10 cellular contexts compared by ENCODE assay signal in genomic region chr5:107501965-107502691, GRCh38.
A peak's percentile ranks its signal among the peaks of the same experiment; 100 is the strongest.
DNase-seq lines count a peak whose midpoint lies in the region; ATAC-seq, FAIRE-seq and TF ChIP-seq lines count a peak whose summit lies in the region.
"Had no signal": no experiment of that assay in that cellular context is flagged by ENCODE, and none has a peak within 500 bp of the region (broad histone marks: within the 10 kb centered on the region; RNA-seq: fewer than 3 reads in every experiment).

No MANE protein-coding gene starts in this region.

- H3K36me3 ChIP-seq in bronchial epithelial cell (ENCODE audit: control insufficient read depth, insufficient read depth, low read length) = no peaks in the 10 kb centered on the region
- H3K36me3 ChIP-seq in naive thymus-derived CD4-positive, alpha-beta T cell (ENCODE audit: control insufficient read depth in 2 of 3, insufficient read depth in 3 of 3, low read length in 3 of 3) = no peaks in the 10 kb centered on the region
- H3K36me3 ChIP-seq: esophagus squamous epithelium had no signal

- H3K4me1 Mint-ChIP-seq in naive thymus-derived CD4-positive, alpha-beta T cell = peaks cover 0 to 10% (median 2%) of the 10 kb centered on the region in 7 donors
- H3K4me1 Mint-ChIP-seq in progenitor cell of endocrine pancreas (ENCODE audit: low read depth) = peaks cover 21% of the 10 kb centered on the region
- H3K4me1 Mint-ChIP-seq: IgD-negative memory B cell, memory B cell had no signal

- no peak overlapping the region for H3K27ac ChIP-seq in naive thymus-derived CD4-positive, alpha-beta T cell (ENCODE audit: low read depth, low read length)
- H3K27ac ChIP-seq: esophagus squamous epithelium had no signal

- no peaks in the 10 kb centered on the region for H3K27me3 ChIP-seq in bronchial epithelial cell (ENCODE audit: control insufficient read depth, insufficient read depth, low read length)
- no peaks in the 10 kb centered on the region for H3K27me3 ChIP-seq in naive thymus-derived CD4-positive, alpha-beta T cell (ENCODE audit: control insufficient read depth in 2 of 2, insufficient read depth in 2 of 2, low read length in 2 of 2)
- H3K27me3 ChIP-seq: esophagus squamous epithelium had no signal

- no peak overlapping the region for H3K4me3 ChIP-seq in bronchial epithelial cell (ENCODE audit: low read depth, low read length)
- no peak overlapping the region for H3K4me3 ChIP-seq in naive thymus-derived CD4-positive, alpha-beta T cell (ENCODE audit: low read length)
- H3K4me3 ChIP-seq: esophagus squamous epithelium had no signal

- POLR2A ChIA-PET in naive thymus-derived CD4-positive, alpha-beta T cell (lab: Charles Lee) = no interaction called here

- intact Hi-C loops in naive thymus-derived CD4-positive, alpha-beta T cell (cut with micrococcal nuclease) = loop anchor here in 1 of 2 donors (2.0 kb wide), 1 partner anchor 15 kb away; no protein-coding TSS in a partner anchor

- peak overlapping the region in 1 of 10 donors; percentile 1 for H3K4me3 Mint-ChIP-seq in naive thymus-derived CD4-positive, alpha-beta T cell
- no peak overlapping the region for H3K4me3 Mint-ChIP-seq in progenitor cell of endocrine pancreas (ENCODE audit: low read depth)
- H3K4me3 Mint-ChIP-seq: IgD-negative memory B cell, memory B cell had no signal

- no peaks in the 10 kb centered on the region for H3K36me3 Mint-ChIP-seq in naive thymus-derived CD4-positive, alpha-beta T cell
- no peaks in the 10 kb centered on the region for H3K36me3 Mint-ChIP-seq in progenitor cell of endocrine pancreas (ENCODE audit: insufficient read depth)
- H3K36me3 Mint-ChIP-seq: IgD-negative memory B cell, memory B cell had no signal

- peak; percentile 45 for ATAC-seq in naive thymus-derived CD4-positive, alpha-beta T cell
- ATAC-seq in HG03159 (IDR thresholded peaks at IDR 0.05; ENCODE audit: unreplicated experiment) = no peak

- H3K9me3 ChIP-seq in naive thymus-derived CD4-positive, alpha-beta T cell (ENCODE audit: control insufficient read depth in 2 of 3, low read length in 3 of 3) = no peaks in the 10 kb centered on the region
- H3K9me3 ChIP-seq: esophagus squamous epithelium had no signal

- H3K4me1 ChIP-seq in naive thymus-derived CD4-positive, alpha-beta T cell (ENCODE audit: control insufficient read depth in 2 of 2, insufficient read depth in 2 of 2, low read length in 2 of 2) = no peaks in the 10 kb centered on the region

- no peak for DNase-seq in GM12891 (ENCODE audit: insufficient read length, low spot score)
- peak; percentile 36 to 58 for DNase-seq in NCI-H2081 (lab: John Stamatoyannopoulos, UW)
- peak; percentile 31 for DNase-seq in bronchial epithelial cell (ENCODE audit: low read depth)
- DNase-seq in naive thymus-derived CD4-positive, alpha-beta T cell = no peak
- DNase-seq in GM12892 (ENCODE audit: insufficient read length) = no peak
- no peak for DNase-seq in progenitor cell of endocrine pancreas (ENCODE audit: low spot score, unreplicated experiment)
- DNase-seq: esophagus squamous epithelium had no signal

- H3K9me3 Mint-ChIP-seq in naive thymus-derived CD4-positive, alpha-beta T cell = peaks cover 0 to 5% (median 0%) of the 10 kb centered on the region in 11 donors
- H3K9me3 Mint-ChIP-seq in progenitor cell of endocrine pancreas (ENCODE audit: low read depth) = no peaks in the 10 kb centered on the region

- H3K27ac Mint-ChIP-seq in naive thymus-derived CD4-positive, alpha-beta T cell = peak overlapping the region in 1 of 9 donors; percentile 21
- H3K27ac Mint-ChIP-seq in progenitor cell of endocrine pancreas = no peak overlapping the region
- H3K27ac Mint-ChIP-seq: memory B cell had no signal

- FAIRE-seq in GM12891 (lab: Jason Lieb, UNC) = peak; percentile 33
- FAIRE-seq in bronchial epithelial cell (lab: Jason Lieb, UNC) = peak; percentile 13
- no peak for FAIRE-seq in GM12892 (lab: Jason Lieb, UNC)

- H3K27me3 Mint-ChIP-seq in naive thymus-derived CD4-positive, alpha-beta T cell = peaks cover 6 to 25% (median 18%) of the 10 kb centered on the region in 5 donors
- H3K27me3 Mint-ChIP-seq in progenitor cell of endocrine pancreas = no peaks in the 10 kb centered on the region

- no peak for TF ChIP-seq CTCF in bronchial epithelial cell (IDR thresholded peaks at IDR 0.05; ENCODE audit: insufficient read depth, low read length, severe bottlenecking)
- TF ChIP-seq CTCF in progenitor cell of endocrine pancreas (IDR thresholded peaks at IDR 0.05; ENCODE audit: unreplicated experiment) = no peak

- CTCF ChIA-PET in naive thymus-derived CD4-positive, alpha-beta T cell (lab: Charles Lee) = no interaction called here

- no peak for TF ChIP-seq POLR2A in GM12891 (IDR thresholded peaks at IDR 0.05; ENCODE audit: low read depth, low read length)
- TF ChIP-seq POLR2A in GM12892 (IDR thresholded peaks at IDR 0.05; ENCODE audit: low read depth, low read length) = no peak

TF ChIP-seq in GM12891, 5 proteins besides CTCF, POLR2A, EP300 and RAD21:
- TF ChIP-seq POLR2AphosphoS5 (IDR thresholded peaks at IDR 0.05; ENCODE audit: low read depth, low read length) (no peak), POU2F2 (IDR thresholded peaks at IDR 0.05; ENCODE audit: low read depth, low read length) (no peak), SPI1 (IDR thresholded peaks at IDR 0.05; ENCODE audit: low read depth, low read length) (no peak), PAX5 (IDR thresholded peaks at IDR 0.05; ENCODE audit: insufficient read depth, low read length, severe bottlenecking) (no peak), TAF1 (IDR thresholded peaks at IDR 0.05; ENCODE audit: low read depth, low read length) (no peak)

Comparison
In these comparisons a context has a peak if more than half of its experiments do, and no peak if none do; other contexts are left out.
1. DNase-seq: peak in NCI-H2081 (2 of 2) and bronchial epithelial cell (single experiment); none in GM12891 (single experiment), naive thymus-derived CD4-positive, alpha-beta T cell (0 of 9), GM12892 (single experiment) and progenitor cell of endocrine pancreas (single experiment).